ENCODE assay signal across 8 cellular contexts in the genomic region with DNA sequence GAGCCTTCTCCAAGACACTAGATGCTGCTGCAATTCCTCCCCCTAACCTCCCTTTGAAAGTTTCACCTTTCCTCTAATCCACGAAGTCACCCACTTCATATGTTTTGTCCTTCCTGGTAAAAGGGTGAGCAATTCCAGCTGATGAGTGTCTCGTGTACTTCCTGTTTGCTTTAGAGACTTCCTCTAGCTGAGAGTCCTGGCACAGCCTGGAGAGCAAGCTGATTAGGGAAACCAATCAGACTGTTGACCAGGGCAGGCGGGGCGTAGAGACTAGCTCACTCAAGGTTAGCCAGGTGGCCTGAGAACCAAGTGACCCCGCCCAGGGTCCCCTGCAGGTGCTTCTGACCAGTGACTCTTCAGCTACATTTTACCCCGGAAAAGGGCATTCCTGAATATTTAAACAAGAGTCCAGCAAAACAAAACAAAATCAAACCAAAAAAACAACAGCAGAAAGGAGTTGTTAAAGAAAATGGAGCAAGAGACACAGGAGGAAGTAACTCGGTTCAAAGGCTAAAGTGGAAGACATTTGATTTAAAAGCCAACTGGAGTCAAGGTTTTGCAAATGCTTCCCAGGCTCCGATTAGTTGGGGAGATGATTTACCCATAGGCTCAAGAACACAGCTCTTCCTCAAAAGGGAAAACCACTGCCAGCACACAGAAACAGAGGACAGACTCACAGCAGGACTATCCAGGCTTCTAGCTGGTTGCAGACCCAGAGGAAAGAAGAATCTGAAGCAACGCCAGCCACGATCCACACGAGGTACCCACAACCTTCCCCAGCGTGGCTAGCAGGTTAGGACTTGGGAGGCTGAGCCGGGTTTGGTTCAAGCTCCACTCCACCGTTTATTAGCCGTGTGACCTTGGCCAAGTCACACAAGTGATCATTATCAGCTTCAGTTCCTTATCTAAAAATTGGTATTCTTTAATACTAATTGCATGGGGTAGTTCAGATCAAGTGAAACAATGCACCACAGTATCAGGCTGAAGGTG. TPM values are rescaled to one million over a fixed set of nuclear protein-coding genes. Genes with fewer than 3 reads are reported as not detected.
DNase-seq lines count a peak whose midpoint lies in the region; ATAC-seq and TF ChIP-seq lines count a peak whose summit lies in the region.

No MANE protein-coding gene starts in this region.

- POLR2A ChIA-PET in naive thymus-derived CD4-positive, alpha-beta T cell (lab: Charles Lee), result no interaction called here

- DNase-seq in NOMO-1 (lab: John Stamatoyannopoulos, UW; ENCODE audit: unreplicated experiment in 2 of 2) (peak; percentile 26 to 65), NOMO-1 treated with dmso at 0.1 percent for 144 hours (lab: John Stamatoyannopoulos, UW; ENCODE audit: unreplicated experiment) (no peak), RPMI7951 (ENCODE audit: low read depth) (peak; percentile 40), epithelial cell of esophagus (ENCODE audit: low read depth) (peak; percentile 84)
- no peak for DNase-seq in naive thymus-derived CD4-positive, alpha-beta T cell

- intact Hi-C loops in naive thymus-derived CD4-positive, alpha-beta T cell (cut with micrococcal nuclease), result no loop called here

- no peak overlapping the region for H3K27ac ChIP-seq in naive thymus-derived CD4-positive, alpha-beta T cell (ENCODE audit: low read depth, low read length)

- peaks cover 38 to 87% (median 67%) of the 10 kb centered on the region in 7 donors for H3K4me1 Mint-ChIP-seq in naive thymus-derived CD4-positive, alpha-beta T cell

- H3K4me3 ChIP-seq in epithelial cell of esophagus (ENCODE audit: low read length), result no peak overlapping the region
- no peak overlapping the region for H3K4me3 ChIP-seq in naive thymus-derived CD4-positive, alpha-beta T cell (ENCODE audit: low read length)

- peaks cover 16 to 22% of the 10 kb centered on the region in 2 donors for H3K4me1 ChIP-seq in naive thymus-derived CD4-positive, alpha-beta T cell (ENCODE audit: control insufficient read depth in 2 of 2, insufficient read depth in 2 of 2, low read length in 2 of 2)

- ATAC-seq in naive thymus-derived CD4-positive, alpha-beta T cell, result peak; percentile 64
- ATAC-seq in GM19351 (IDR thresholded peaks at IDR 0.05; ENCODE audit: unreplicated experiment), result no peak
- no peak for ATAC-seq in GM18867 (IDR thresholded peaks at IDR 0.05; ENCODE audit: unreplicated experiment)
- no peak for ATAC-seq in GM21529 (IDR thresholded peaks at IDR 0.05; ENCODE audit: unreplicated experiment)

- peaks cover 0 to 33% (median 0%) of the 10 kb centered on the region in 3 experiments for H3K36me3 ChIP-seq in naive thymus-derived CD4-positive, alpha-beta T cell (ENCODE audit: control insufficient read depth in 2 of 3, insufficient read depth in 3 of 3, low read length in 3 of 3)

- no peak for TF ChIP-seq CTCF in epithelial cell of esophagus (IDR thresholded peaks at IDR 0.05; ENCODE audit: insufficient read depth, low read depth, low read length, missing control alignments)

- H3K9me3 Mint-ChIP-seq in naive thymus-derived CD4-positive, alpha-beta T cell, result no peaks in the 10 kb centered on the region

- peaks cover 0 to 12% (median 5%) of the 10 kb centered on the region in 5 donors for H3K36me3 Mint-ChIP-seq in naive thymus-derived CD4-positive, alpha-beta T cell

- H3K27me3 Mint-ChIP-seq in naive thymus-derived CD4-positive, alpha-beta T cell, result no peaks in the 10 kb centered on the region

- H3K27ac Mint-ChIP-seq in naive thymus-derived CD4-positive, alpha-beta T cell, result peak overlapping the region; percentile 66 to 91 (median 81)

- peak overlapping the region in 8 of 10 donors; percentile 11 to 54 (median 34) for H3K4me3 Mint-ChIP-seq in naive thymus-derived CD4-positive, alpha-beta T cell

- no peaks in the 10 kb centered on the region for H3K9me3 ChIP-seq in naive thymus-derived CD4-positive, alpha-beta T cell (ENCODE audit: control insufficient read depth in 2 of 3, low read length in 3 of 3)

- CTCF ChIA-PET in naive thymus-derived CD4-positive, alpha-beta T cell (lab: Charles Lee), result interaction anchor here (0.6 to 1.0 kb wide), 3 partner anchors 23 to 1853 kb away, joined by 3 read pairs; no protein-coding TSS in a partner anchor

- H3K27me3 ChIP-seq in naive thymus-derived CD4-positive, alpha-beta T cell (ENCODE audit: control insufficient read depth in 2 of 2, insufficient read depth in 2 of 2, low read length in 2 of 2), result no peaks in the 10 kb centered on the region

RNA-seq across cellular contexts. Expression of gene HSPB9, which starts 13.4 kb away (rescaled TPM):
- total RNA-seq in RPMI7951 (2014; rRNA removed; shearing (Covaris generic)), result not detected in 2 replicates
- under 1 TPM in 2 of 5 experiments, not detected in 3; 0.12 to 0.16 TPM for total RNA-seq in naive thymus-derived CD4-positive, alpha-beta T cell
- polyA plus RNA-seq in naive thymus-derived CD4-positive, alpha-beta T cell, result under 1 TPM in 1 of 2 donors, not detected in 1; 0.10 TPM

RNA-seq across cellular contexts. Expression of gene KAT2A, which starts 14.8 kb away (rescaled TPM):
- 6.3 and 11.7 TPM in 2 replicates for total RNA-seq in RPMI7951 (2014; rRNA removed; shearing (Covaris generic))
- 10 to 100 TPM; 39.6 to 71.1 (median 49.1) TPM for total RNA-seq in naive thymus-derived CD4-positive, alpha-beta T cell
- 10 to 100 TPM in 1 of 2 donors, 1 to 10 TPM in 1; 6.6 to 12.0 TPM for polyA plus RNA-seq in naive thymus-derived CD4-positive, alpha-beta T cell

RNA-seq across cellular contexts. Expression of gene RAB5C, which starts 18.8 kb away (rescaled TPM):
- 95.0 and 130 TPM in 2 replicates for total RNA-seq in RPMI7951 (2014; rRNA removed; shearing (Covaris generic))
- 10 to 100 TPM; 72.0 to 95.2 (median 75.4) TPM for total RNA-seq in naive thymus-derived CD4-positive, alpha-beta T cell
- polyA plus RNA-seq in naive thymus-derived CD4-positive, alpha-beta T cell, result 10 to 100 TPM; 56.6 to 63.2 TPM

RNA-seq across cellular contexts. Expression of gene DHX58, which starts 23.4 kb away (rescaled TPM):
- 4.2 and 4.8 TPM in 2 replicates for total RNA-seq in RPMI7951 (2014; rRNA removed; shearing (Covaris generic))
- 10 to 100 TPM; 36.0 to 80.5 (median 53.5) TPM for total RNA-seq in naive thymus-derived CD4-positive, alpha-beta T cell
- 10 to 100 TPM; 10.1 to 24.7 TPM for polyA plus RNA-seq in naive thymus-derived CD4-positive, alpha-beta T cell

RNA-seq across cellular contexts. Expression of gene ZNF385C, which starts 37.7 kb away (rescaled TPM):
- not detected in 2 replicates for total RNA-seq in RPMI7951 (2014; rRNA removed; shearing (Covaris generic))
- total RNA-seq in naive thymus-derived CD4-positive, alpha-beta T cell, result under 1 TPM in 4 of 5 experiments, not detected in 1; 0.15 to 0.45 (median 0.23) TPM
- not detected for polyA plus RNA-seq in naive thymus-derived CD4-positive, alpha-beta T cell

Comparison
In these comparisons a context has a peak if more than half of its experiments do, and no peak if none do; other contexts are left out.
1. DNase-seq: peak in NOMO-1 (2 of 2), RPMI7951 (single experiment) and epithelial cell of esophagus (single experiment); none in NOMO-1 treated with dmso at 0.1 percent for 144 hours (single experiment) and naive thymus-derived CD4-positive, alpha-beta T cell (0 of 9).